ENCODE assay signal across 20 cellular contexts in the genomic region with DNA sequence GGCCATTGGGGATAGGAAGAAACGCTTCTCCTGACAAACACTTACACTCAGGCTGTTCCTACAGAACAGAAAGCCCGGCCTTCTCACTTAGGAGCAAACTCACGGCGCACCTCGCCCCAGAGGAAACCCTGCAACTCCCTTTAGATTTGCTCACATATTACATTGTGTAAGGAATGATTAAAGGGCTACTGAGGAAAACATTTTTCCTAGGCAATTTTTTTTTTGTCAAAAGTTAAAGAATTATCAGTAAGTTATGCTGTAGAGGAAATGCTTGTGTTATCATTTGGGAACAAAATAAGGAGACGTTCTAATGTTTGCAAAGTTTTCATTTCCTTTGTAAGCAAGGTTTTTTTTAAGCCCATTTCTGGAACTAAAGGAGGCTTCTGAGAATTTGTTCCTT.
A peak's percentile ranks its signal among the peaks of the same experiment; 100 is the strongest.
DNase-seq lines count a peak whose midpoint lies in the region; ATAC-seq and TF ChIP-seq lines count a peak whose summit lies in the region.
"Had no signal": no experiment of that assay in that cellular context is flagged by ENCODE, and none has a peak within 500 bp of the region (broad histone marks: within the 10 kb centered on the region; RNA-seq: fewer than 3 reads in every experiment).

No MANE protein-coding gene starts in this region.

- H3K36me3 ChIP-seq in right atrium auricular region (peaks cover 49% of the 10 kb centered on the region), SJSA1 (peaks cover 34% of the 10 kb centered on the region), spleen (peaks cover 0 to 100% (median 63%) of the 10 kb centered on the region in 6 donors)

- H3K27ac ChIP-seq in right atrium auricular region: no peak overlapping the region
- H3K27ac ChIP-seq in SJSA1: peak overlapping the region; percentile 51; the same call in 1 of the 2 replicates
- peak overlapping the region in 30 of 59 donors; percentile 6 to 86 (median 55) for H3K27ac ChIP-seq in dorsolateral prefrontal cortex
- peak overlapping the region in 5 of 8 donors; percentile 23 to 71 (median 61) for H3K27ac ChIP-seq in spleen
- H3K27ac ChIP-seq: 22Rv1, A549, C4-2B, HL-60 had no signal

- no peaks in the 10 kb centered on the region for H3K27me3 ChIP-seq in right atrium auricular region
- H3K27me3 ChIP-seq in SJSA1 (replicated peaks): no peaks in the 10 kb centered on the region
- H3K27me3 ChIP-seq in dorsolateral prefrontal cortex: no peaks in the 10 kb centered on the region
- no peaks in the 10 kb centered on the region for H3K27me3 ChIP-seq in spleen (replicated peaks in 1 of 7)

- no peak for TF ChIP-seq POLR2A in spleen (IDR thresholded peaks at IDR 0.05)

- H3K4me1 ChIP-seq in right atrium auricular region (no peaks in the 10 kb centered on the region), SJSA1 (replicated peaks) (peaks cover 60% of the 10 kb centered on the region), spleen (peaks cover 0 to 17% (median 6%) of the 10 kb centered on the region in 6 donors)
- H3K4me1 ChIP-seq: A549 had no signal

- peak; percentile 4 for DNase-seq in Right ventricle myocardium superior
- no peak for DNase-seq in right atrium auricular region (ENCODE audit: low spot score)
- DNase-seq in SJSA1 (ENCODE audit: low read depth in 1 of 2, low spot score in 2 of 2): no peak
- no peak for DNase-seq in dorsolateral prefrontal cortex
- no peak for DNase-seq in spleen
- DNase-seq in NCI-H82 treated with DMSO at 0.1 percent for 48 hours (lab: John Stamatoyannopoulos, UW; ENCODE audit: unreplicated experiment): no peak
- DNase-seq: AML-193; CD4-positive, alpha-beta memory T cell; DMS153; DMS79 treated with DMSO at 0.1 percent for 48 hours; GF-D8; GOT3; H7; HFFc6 had no signal

- TF ChIP-seq CTCF in right atrium auricular region (IDR thresholded peaks at IDR 0.05) (no peak), dorsolateral prefrontal cortex (IDR thresholded peaks at IDR 0.05 in 54 of 56, conservative IDR thresholded peaks at IDR 0.05 in 2 of 56; ENCODE audit: low read depth in 1 of 56, partially characterized antibody in 56 of 56) (no peak), spleen (IDR thresholded peaks at IDR 0.05 in 8 of 11, conservative IDR thresholded peaks at IDR 0.05 in 3 of 11) (no peak)

- 81 to 84% (median 83%) methylated on average over 6 of the region's 6 CpGs for WGBS in spleen, 5 donors

- ATAC-seq in Right ventricle myocardium superior (ENCODE audit: poor library complexity) (no peak), GM19351 (IDR thresholded peaks at IDR 0.05; ENCODE audit: unreplicated experiment) (no peak)
- ATAC-seq: A549, HCT116 had no signal

- H3K4me3 ChIP-seq in right atrium auricular region (no peak overlapping the region), SJSA1 (no peak overlapping the region), dorsolateral prefrontal cortex (no peak overlapping the region), spleen (no peak overlapping the region)
- H3K4me3 ChIP-seq: A549 had no signal

- intact Hi-C loops in Right ventricle myocardium superior (cut with DNase I) (no loop called here), dorsolateral prefrontal cortex (cut with DNase I) (no loop called here), spleen (cut with DNase I; ENCODE audit: low total_unique reads) (no loop called here)

- H3K9me3 ChIP-seq in right atrium auricular region: no peaks in the 10 kb centered on the region
- H3K9me3 ChIP-seq in SJSA1 (replicated peaks): no peaks in the 10 kb centered on the region
- peaks cover 0 to 6% (median 0%) of the 10 kb centered on the region in 8 donors for H3K9me3 ChIP-seq in spleen
- H3K9me3 ChIP-seq: A549 had no signal

Comparison
In these comparisons a context has a peak if more than half of its experiments do, and no peak if none do; other contexts are left out.
1. H3K27ac ChIP-seq: peak in SJSA1 (single experiment), dorsolateral prefrontal cortex (30 of 59) and spleen (5 of 8); none in right atrium auricular region (0 of 2).